ENCODE assay signal across 1 cellular context in genomic region chr13:52703482-52703881, GRCh38.
TF ChIP-seq lines count a peak whose summit lies in the region.

No MANE protein-coding gene starts in this region.

TF ChIP-seq in GM23338, 12 proteins besides CTCF, POLR2A, EP300 and RAD21 (continued from another document):
- TF ChIP-seq ZNF462 (CRISPR knock-in tag; IDR thresholded peaks at IDR 0.05) = no peak
- TF ChIP-seq POLR2AphosphoS5 (IDR thresholded peaks at IDR 0.05; ENCODE audit: low read depth) = no peak
